In the genomic region with DNA sequence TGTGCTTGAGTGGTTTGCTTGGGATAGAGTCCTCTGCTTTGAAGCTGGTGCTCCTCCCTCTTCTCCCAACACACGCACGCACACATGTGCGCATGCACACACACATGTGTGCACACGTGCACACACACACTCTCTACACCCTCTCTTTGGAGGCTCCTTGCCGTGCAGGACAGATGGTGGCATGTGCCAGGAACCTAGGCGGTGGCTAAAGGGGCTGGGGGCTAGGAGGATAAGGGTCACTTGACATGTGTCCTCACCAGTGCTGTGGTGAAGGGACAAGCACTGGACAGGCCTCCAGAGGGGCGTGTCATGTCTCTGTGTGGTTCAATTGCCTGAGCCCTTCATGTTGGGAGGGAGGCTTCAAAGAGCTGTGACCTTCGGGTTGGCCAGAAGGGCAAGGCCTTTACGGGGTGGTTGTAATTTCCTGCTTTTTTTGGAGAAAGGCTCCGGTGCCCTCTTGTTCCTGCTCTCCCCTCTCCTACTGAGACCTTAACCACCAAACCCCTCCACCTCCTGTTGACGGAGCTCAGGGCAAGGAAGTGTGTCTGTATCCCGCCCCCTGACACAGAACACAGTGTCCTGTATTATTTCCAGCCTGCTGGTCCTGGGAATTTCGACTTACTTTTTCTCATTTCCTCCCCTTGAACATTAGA, we compare ENCODE assay signal across 14 cellular contexts.
DNase-seq lines count a peak whose midpoint lies in the region; ATAC-seq and TF ChIP-seq lines count a peak whose summit lies in the region.
"Had no signal": no experiment of that assay in that cellular context is flagged by ENCODE, and none has a peak within 500 bp of the region (broad histone marks: within the 10 kb centered on the region; RNA-seq: fewer than 3 reads in every experiment).

No MANE protein-coding gene starts in this region.

- H3K79me1 ChIP-seq in H9 (ENCODE audit: insufficient read depth, low read depth, low read length, poor library complexity, severe bottlenecking) = no peaks in the 10 kb centered on the region

- H3K23ac ChIP-seq in H9 (ENCODE audit: insufficient read length, low read depth, low read length) = no peak overlapping the region

- BruUV-seq in Calu3 (replicated peaks; lab: Mats Ljungman, UMichigan) = no TSS peak

- no CpG with 5 or more reads among the region's 13 CpGs for WGBS in H9 (ENCODE audit: extremely low coverage, insufficient read length, low lambda C conversion rate)
- WGBS in esophagus squamous epithelium, 2 donors = 38 to 66% methylated on average over 6 to 11 of the region's 13 CpGs
- WGBS in lung, 2 donors = 68 to 71% methylated on average over 13 of the region's 13 CpGs

- TF ChIP-seq CTCF in H9 (conservative IDR thresholded peaks at IDR 0.05) (no peak), esophagus squamous epithelium (IDR thresholded peaks at IDR 0.05) (no peak), lung (IDR thresholded peaks at IDR 0.05; ENCODE audit: control extremely low read depth, extremely low read depth) (no peak), Calu3 (IDR thresholded peaks at IDR 0.05; ENCODE audit: unreplicated experiment) (no peak)
- no peak for TF ChIP-seq CTCF in CD8-positive, alpha-beta T cell (IDR thresholded peaks at IDR 0.05)

- H3K36me3 Mint-ChIP-seq in H9 (ENCODE audit: insufficient read depth in 1 of 3, low read depth in 3 of 3) (no peaks in the 10 kb centered on the region), Calu3 (ENCODE audit: insufficient read depth, unreplicated experiment) (no peaks in the 10 kb centered on the region)
- H3K36me3 Mint-ChIP-seq in CD8-positive, alpha-beta T cell = no peaks in the 10 kb centered on the region
- H3K36me3 Mint-ChIP-seq: activated naive CD4-positive, alpha-beta T cell treated with anti-CD3 and anti-CD28 coated beads, Interleukin-2, amount 10 ng/mL, durations not matched to agents 7 days and 5 days had no signal

- no peak overlapping the region for H3K4me3 ChIP-seq in esophagus squamous epithelium
- no peak overlapping the region for H3K4me3 ChIP-seq in lung
- H3K4me3 ChIP-seq in skeletal muscle satellite cell (ENCODE audit: low read length) = no peak overlapping the region
- no peak overlapping the region for H3K4me3 ChIP-seq in CD8-positive, alpha-beta T cell (ENCODE audit: low read depth, low read length)
- H3K4me3 ChIP-seq: A549 had no signal

- H3K27ac ChIP-seq in H9 (ENCODE audit: insufficient read length, low read depth, low read length) = no peak overlapping the region
- peak overlapping the region; percentile 20 to 89 (median 78) for H3K27ac ChIP-seq in esophagus squamous epithelium
- peak overlapping the region; percentile 41 to 67 for H3K27ac ChIP-seq in lung (ENCODE audit: low read depth in 1 of 2, low read length in 1 of 2)
- no peak overlapping the region for H3K27ac ChIP-seq in CD8-positive, alpha-beta T cell (ENCODE audit: low read depth, low read length)
- H3K27ac ChIP-seq: A549, epithelial cell of prostate had no signal

- H4K8ac ChIP-seq in H9 (replicated peaks; ENCODE audit: insufficient read length, low read depth, low read length) = no peak overlapping the region

- H3K36me3 ChIP-seq in esophagus squamous epithelium (no peaks in the 10 kb centered on the region), lung (ENCODE audit: control insufficient read depth in 2 of 2, insufficient read depth in 2 of 2, low read length in 2 of 2) (no peaks in the 10 kb centered on the region), skeletal muscle satellite cell (ENCODE audit: insufficient read depth, low read length) (no peaks in the 10 kb centered on the region)
- H3K36me3 ChIP-seq in CD8-positive, alpha-beta T cell (ENCODE audit: insufficient read depth, low read length) = no peaks in the 10 kb centered on the region

- H3T11ph ChIP-seq in H9 (ENCODE audit: low read length) = no peak overlapping the region

- no peak overlapping the region for H3K4ac ChIP-seq in H9 (ENCODE audit: low read depth, low read length)

- H2BK5ac ChIP-seq in H9 (ENCODE audit: insufficient read length, low read length) = no peak overlapping the region

- CTCF ChIA-PET in Calu3 (lab: Charles Lee) = no interaction called here
- CTCF ChIA-PET in CD8-positive, alpha-beta T cell (lab: Charles Lee) = no interaction called here

- DNase-seq in H9 (no peak), esophagus squamous epithelium (lab: John Stamatoyannopoulos, UW) (no peak), lung (ENCODE audit: low spot score) (no peak), A172 (ENCODE audit: low spot score) (no peak), Calu3 (no peak)
- DNase-seq in CD8-positive, alpha-beta T cell = no peak
- DNase-seq: activated CD4-positive, CD25-positive, alpha-beta regulatory T cell; activated CD8-positive, alpha-beta memory T cell treated with anti-CD3 and anti-CD28 coated beads, Interleukin-2, amount 50 U/mL, for 48 hours; activated naive CD4-positive, alpha-beta T cell treated with anti-CD3 and anti-CD28 coated beads, Interleukin-2, amount 10 ng/mL, durations not matched to agents 7 days and 5 days; central memory CD4-positive, alpha-beta T cell had no signal

- no peak overlapping the region for H3K9ac ChIP-seq in H9 (ENCODE audit: extremely low read depth, insufficient read length, low read length)
- no peak overlapping the region for H3K9ac ChIP-seq in skeletal muscle satellite cell (ENCODE audit: low read depth, low read length)

- no peak overlapping the region for H2AK5ac ChIP-seq in H9 (ENCODE audit: insufficient read length, low read length)

- H3K4me3 Mint-ChIP-seq in H9 (no peak overlapping the region), Calu3 (ENCODE audit: low read depth, unreplicated experiment) (no peak overlapping the region)
- no peak overlapping the region for H3K4me3 Mint-ChIP-seq in CD8-positive, alpha-beta T cell
- H3K4me3 Mint-ChIP-seq: activated naive CD4-positive, alpha-beta T cell treated with anti-CD3 and anti-CD28 coated beads, Interleukin-2, amount 10 ng/mL, durations not matched to agents 7 days and 5 days had no signal

- H3K14ac ChIP-seq in H9 (ENCODE audit: insufficient read depth, low read length) = no peak overlapping the region

- TF ChIP-seq POLR2A in esophagus squamous epithelium (IDR thresholded peaks at IDR 0.05) = no peak

- H2BK120ac ChIP-seq in H9 (ENCODE audit: low read depth, low read length, poor library complexity, severe bottlenecking) = no peak overlapping the region

- no peak overlapping the region for H3K56ac ChIP-seq in H9 (ENCODE audit: insufficient read length, low read depth, low read length)

- H3K18ac ChIP-seq in H9 (ENCODE audit: insufficient read length, low read depth, low read length) = no peak overlapping the region

- no peaks in the 10 kb centered on the region for H3K4me1 ChIP-seq in H9 (ENCODE audit: insufficient read depth, low read length)
- H3K4me1 ChIP-seq in esophagus squamous epithelium = peaks cover 0 to 69% (median 40%) of the 10 kb centered on the region in 3 donors
- peaks cover 11 to 19% of the 10 kb centered on the region in 2 donors for H3K4me1 ChIP-seq in lung (ENCODE audit: control insufficient read depth in 2 of 2, insufficient read depth in 2 of 2, low read length in 2 of 2)
- H3K4me1 ChIP-seq in skeletal muscle satellite cell (ENCODE audit: control insufficient read depth, insufficient read depth, low read length) = peaks cover 42% of the 10 kb centered on the region
- no peaks in the 10 kb centered on the region for H3K4me1 ChIP-seq in CD8-positive, alpha-beta T cell (ENCODE audit: insufficient read depth, low read length)
- H3K4me1 ChIP-seq: A549 had no signal

- no peak for ATAC-seq in lung (ENCODE audit: insufficient read depth, low FRiP score)
- ATAC-seq in GM18861 (IDR thresholded peaks at IDR 0.05; ENCODE audit: unreplicated experiment) = no peak
- no peak for ATAC-seq in CD8-positive, alpha-beta T cell
- ATAC-seq: A549 had no signal

- H3K27me3 Mint-ChIP-seq in H9 (ENCODE audit: low read depth) (no peaks in the 10 kb centered on the region), Calu3 (ENCODE audit: unreplicated experiment) (peaks cover 84% of the 10 kb centered on the region)
- peaks cover 9% of the 10 kb centered on the region for H3K27me3 Mint-ChIP-seq in CD8-positive, alpha-beta T cell (ENCODE audit: low read depth)

- intact Hi-C loops in esophagus squamous epithelium (cut with DNase I) = no loop called here
- intact Hi-C loops in Calu3 (cut with micrococcal nuclease; ENCODE audit: unreplicated experiment) = no loop called here
- intact Hi-C loops in CD8-positive, alpha-beta T cell (cut with DNase I, micrococcal nuclease) = no loop called here

- no peak overlapping the region for H2BK15ac ChIP-seq in H9 (ENCODE audit: low read depth, low read length)

- H2AFZ ChIP-seq in H9 (ENCODE audit: low read length) = no peak overlapping the region

- H4K5ac ChIP-seq in H9 (ENCODE audit: insufficient read length, low read depth, low read length) = no peak overlapping the region

- H4K20me1 ChIP-seq in H9 (ENCODE audit: control insufficient read depth, insufficient read depth, insufficient read length) = peaks cover 2% of the 10 kb centered on the region

- H3K27ac Mint-ChIP-seq in H9 (peak overlapping the region in 2 of 3 experiments; percentile 26 to 64; a peak in 3 of 7 replicates), Calu3 (ENCODE audit: unreplicated experiment) (no peak overlapping the region)
- no peak overlapping the region for H3K27ac Mint-ChIP-seq in CD8-positive, alpha-beta T cell
- H3K27ac Mint-ChIP-seq: activated naive CD4-positive, alpha-beta T cell treated with anti-CD3 and anti-CD28 coated beads, Interleukin-2, amount 10 ng/mL, durations not matched to agents 7 days and 5 days had no signal

- H2BK12ac ChIP-seq in H9 (ENCODE audit: insufficient read length, low read depth, low read length) = no peak overlapping the region

- no peaks in the 10 kb centered on the region for H3K23me2 ChIP-seq in H9 (ENCODE audit: insufficient read length, low read depth, low read length, poor library complexity, severe bottlenecking)

- POLR2A ChIA-PET in CD8-positive, alpha-beta T cell (lab: Charles Lee) = no interaction called here

- H4K91ac ChIP-seq in H9 (ENCODE audit: insufficient read length, low read depth, low read length) = no peak overlapping the region

- no peak overlapping the region for H2BK20ac ChIP-seq in H9 (ENCODE audit: low read depth, low read length, poor library complexity, severe bottlenecking)

- H3K4me2 ChIP-seq in H9 (ENCODE audit: insufficient read depth, insufficient read length, low read length) (no peak overlapping the region), skeletal muscle satellite cell (ENCODE audit: low read length) (peak overlapping the region; percentile 6)
- H3K4me2 ChIP-seq: A549 had no signal

- H3K79me2 ChIP-seq in H9 (ENCODE audit: insufficient read depth, low read length) = no peaks in the 10 kb centered on the region

- H3K9me3 Mint-ChIP-seq in H9 = no peaks in the 10 kb centered on the region
- no peaks in the 10 kb centered on the region for H3K9me3 Mint-ChIP-seq in Calu3 (ENCODE audit: low read depth, unreplicated experiment)
- H3K9me3 Mint-ChIP-seq in CD8-positive, alpha-beta T cell = no peaks in the 10 kb centered on the region
- H3K9me3 Mint-ChIP-seq: activated naive CD4-positive, alpha-beta T cell treated with anti-CD3 and anti-CD28 coated beads, Interleukin-2, amount 10 ng/mL, durations not matched to agents 7 days and 5 days had no signal

- H3K4me1 Mint-ChIP-seq in H9 (peaks cover 8% of the 10 kb centered on the region in 2 experiments), Calu3 (ENCODE audit: low read depth, unreplicated experiment) (no peaks in the 10 kb centered on the region)
- H3K4me1 Mint-ChIP-seq in CD8-positive, alpha-beta T cell (ENCODE audit: low read depth) = no peaks in the 10 kb centered on the region
- H3K4me1 Mint-ChIP-seq: activated naive CD4-positive, alpha-beta T cell treated with anti-CD3 and anti-CD28 coated beads, Interleukin-2, amount 10 ng/mL, durations not matched to agents 7 days and 5 days had no signal

- H3K27me3 ChIP-seq in H9 (ENCODE audit: insufficient read depth, low read length) (no peaks in the 10 kb centered on the region), esophagus squamous epithelium (no peaks in the 10 kb centered on the region), lung (ENCODE audit: control insufficient read depth, insufficient read depth) (no peaks in the 10 kb centered on the region), skeletal muscle satellite cell (ENCODE audit: control insufficient read depth, insufficient read depth, low read length) (peaks cover 10% of the 10 kb centered on the region)
- H3K27me3 ChIP-seq in CD8-positive, alpha-beta T cell (ENCODE audit: insufficient read depth, low read length) = no peaks in the 10 kb centered on the region

- no peaks in the 10 kb centered on the region for H3K9me3 ChIP-seq in H9 (ENCODE audit: control insufficient read depth, low read depth, low read length)
- H3K9me3 ChIP-seq in esophagus squamous epithelium = no peaks in the 10 kb centered on the region
- H3K9me3 ChIP-seq in lung (ENCODE audit: control insufficient read depth in 2 of 2, insufficient read depth in 1 of 2, low read length in 1 of 2) = no peaks in the 10 kb centered on the region
- no peaks in the 10 kb centered on the region for H3K9me3 ChIP-seq in skeletal muscle satellite cell (replicated peaks; ENCODE audit: low read length)
- H3K9me3 ChIP-seq in CD8-positive, alpha-beta T cell (ENCODE audit: low read length) = no peaks in the 10 kb centered on the region
- H3K9me3 ChIP-seq: A549 had no signal

Comparison
In these comparisons a context has a peak if more than half of its experiments do, and no peak if none do; other contexts are left out.
1. H3K27ac ChIP-seq: peak in esophagus squamous epithelium (4 of 4) and lung (2 of 2); none in H9 (single experiment) and CD8-positive, alpha-beta T cell (single experiment).
2. H3K27ac Mint-ChIP-seq: peak in H9 (2 of 3); none in Calu3 (single experiment) and CD8-positive, alpha-beta T cell (single experiment).